In the genomic region with DNA sequence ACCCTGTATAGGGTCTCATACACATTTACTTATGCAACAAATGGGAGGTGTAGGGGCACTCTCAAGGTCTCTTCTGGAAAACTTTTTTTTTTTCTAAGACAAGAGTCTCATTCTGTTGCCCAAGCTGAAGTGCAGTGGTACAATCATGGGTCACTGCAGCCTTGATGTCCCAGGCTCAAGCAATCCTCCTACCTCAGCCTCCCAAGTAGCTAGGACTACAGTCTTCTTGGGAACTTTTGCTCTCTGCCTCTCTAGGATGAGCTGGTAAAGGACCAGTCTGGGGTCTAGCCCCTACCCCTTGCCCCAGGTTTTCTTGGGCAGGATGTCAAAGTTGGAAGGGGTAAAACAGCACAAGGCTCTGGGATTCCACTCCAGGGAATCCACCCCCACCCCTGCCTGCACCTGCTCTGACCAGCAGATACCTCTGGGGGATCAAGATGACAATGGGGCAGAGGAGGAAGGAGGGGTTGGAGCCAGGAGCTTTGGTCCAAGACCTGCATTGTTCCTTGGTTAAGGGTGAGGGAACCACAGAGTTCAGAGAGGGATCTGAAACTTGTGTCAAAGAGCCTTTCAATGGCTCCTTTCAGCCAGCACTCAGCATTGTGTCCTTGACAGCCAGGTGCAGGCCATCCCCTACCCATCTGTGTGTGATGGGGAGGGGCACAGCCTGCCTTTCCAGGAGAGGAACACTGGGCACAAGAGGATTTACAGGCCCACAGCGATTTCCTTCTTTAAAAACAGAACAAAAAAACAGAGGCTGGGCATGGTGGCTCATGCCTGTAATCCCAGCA, we compare ENCODE assay signal across 12 cellular contexts. TPM values are rescaled to one million over a fixed set of nuclear protein-coding genes. Genes with fewer than 3 reads are reported as not detected.
DNase-seq lines count a peak whose midpoint lies in the region; ATAC-seq and TF ChIP-seq lines count a peak whose summit lies in the region.
"Had no signal": no experiment of that assay in that cellular context is flagged by ENCODE, and none has a peak within 500 bp of the region (broad histone marks: within the 10 kb centered on the region; RNA-seq: fewer than 3 reads in every experiment).

No MANE protein-coding gene starts in this region.

- CTCF ChIA-PET in activated CD8-positive, alpha-beta memory T cell treated with anti-CD3 and anti-CD28 coated beads, Interleukin-2, amount 10 ng/mL, durations not matched to agents 7 days and 5 days (lab: Charles Lee): interaction anchor here (1.9 to 7.7 kb wide), 4 partner anchors 11 to 73 kb away, joined by 7 to 68 read pairs (median 50); a partner anchor contains a TSS

- no peaks in the 10 kb centered on the region for H3K27me3 Mint-ChIP-seq in activated CD8-positive, alpha-beta memory T cell treated with anti-CD3 and anti-CD28 coated beads, Interleukin-2, amount 10 ng/mL, durations not matched to agents 7 days and 5 days
- H3K27me3 Mint-ChIP-seq in endodermal cell (ENCODE audit: insufficient read depth): no peaks in the 10 kb centered on the region

- no peak overlapping the region for H3K4me3 ChIP-seq in endodermal cell (ENCODE audit: low read length)
- no peak overlapping the region for H3K4me3 ChIP-seq in subcutaneous abdominal adipose tissue (ENCODE audit: low read depth in 1 of 5, low read length in 5 of 5)
- no peak overlapping the region for H3K4me3 ChIP-seq in ovary

- H3K36me3 Mint-ChIP-seq in activated CD8-positive, alpha-beta memory T cell treated with anti-CD3 and anti-CD28 coated beads, Interleukin-2, amount 10 ng/mL, durations not matched to agents 7 days and 5 days: no peaks in the 10 kb centered on the region
- peaks cover 7% of the 10 kb centered on the region for H3K36me3 Mint-ChIP-seq in endodermal cell (ENCODE audit: low read depth)

- H3K4me1 Mint-ChIP-seq in activated CD8-positive, alpha-beta memory T cell treated with anti-CD3 and anti-CD28 coated beads, Interleukin-2, amount 10 ng/mL, durations not matched to agents 7 days and 5 days: peaks cover 76% of the 10 kb centered on the region
- H3K4me1 Mint-ChIP-seq in endodermal cell: peaks cover 54% of the 10 kb centered on the region

- WGBS in endodermal cell (ENCODE audit: insufficient coverage in 1 of 2, insufficient read length in 1 of 2), 2 experiments: 0% methylated on average over 1 of the region's 1 CpG; no CpG with 5 or more reads in 1 of the 2 experiments
- WGBS in ovary, 3 donors: 0% methylated on average over 1 of the region's 1 CpG

- no peak for ATAC-seq in activated CD8-positive, alpha-beta memory T cell treated with anti-CD3 and anti-CD28 coated beads, Interleukin-2, amount 10 ng/mL, durations not matched to agents 7 days and 5 days

- peak overlapping the region; percentile 44 for H3K27ac ChIP-seq in endodermal cell (ENCODE audit: low read depth, low read length)
- H3K27ac ChIP-seq in subcutaneous abdominal adipose tissue (ENCODE audit: low read depth, low read length): peak overlapping the region; percentile 74
- peak overlapping the region in 1 of 2 donors; percentile 23 for H3K27ac ChIP-seq in ovary
- H3K27ac ChIP-seq: brain microvascular endothelial cell had no signal

- TF ChIP-seq CTCF in endodermal cell (conservative IDR thresholded peaks at IDR 0.05): no peak
- no peak for TF ChIP-seq CTCF in ovary (IDR thresholded peaks at IDR 0.05)

- H3K36me3 ChIP-seq in endodermal cell (ENCODE audit: control insufficient read depth, insufficient read depth, low read length) (peaks cover 11% of the 10 kb centered on the region), subcutaneous abdominal adipose tissue (ENCODE audit: control insufficient read depth in 5 of 5, insufficient read depth in 5 of 5, low read length in 5 of 5) (peaks cover 0 to 7% (median 2%) of the 10 kb centered on the region in 5 donors), ovary (no peaks in the 10 kb centered on the region)
- H3K36me3 ChIP-seq: brain microvascular endothelial cell had no signal

- H3K9me3 ChIP-seq in endodermal cell (ENCODE audit: control insufficient read depth, low read length): no peaks in the 10 kb centered on the region
- H3K9me3 ChIP-seq in subcutaneous abdominal adipose tissue (ENCODE audit: control insufficient read depth in 5 of 5, low read length in 5 of 5): no peaks in the 10 kb centered on the region
- H3K9me3 ChIP-seq in ovary: no peaks in the 10 kb centered on the region
- H3K9me3 ChIP-seq: BE2C, neutrophil had no signal

- no peak overlapping the region for H3K9ac ChIP-seq in endodermal cell (ENCODE audit: extremely low read depth, low read length, poor library complexity, severe bottlenecking)
- H3K9ac ChIP-seq in subcutaneous abdominal adipose tissue (ENCODE audit: low read length in 5 of 5): peak overlapping the region in 1 of 5 donors; percentile 26

- no peak for TF ChIP-seq POLR2A in ovary (IDR thresholded peaks at IDR 0.05)

- DNase-seq in activated CD8-positive, alpha-beta memory T cell treated with anti-CD3 and anti-CD28 coated beads, Interleukin-2, amount 10 ng/mL, durations not matched to agents 7 days and 5 days: no peak
- DNase-seq in activated CD8-positive, alpha-beta memory T cell treated with anti-CD3 and anti-CD28 coated beads for 24 hours: no peak
- DNase-seq in NCI-H524 (lab: John Stamatoyannopoulos, UW) (peak; percentile 37 to 78), endodermal cell (no peak), A172 (ENCODE audit: low spot score) (no peak), ovary (no peak)
- no peak for DNase-seq in stimulated activated CD4-positive, alpha-beta T cell treated with anti-CD3 and anti-CD28 coated beads, Interleukin-2, amount 100 ng/mL, for 48 hours
- DNase-seq: BE2C, brain microvascular endothelial cell, head of caudate nucleus had no signal

- H3K9me3 Mint-ChIP-seq in activated CD8-positive, alpha-beta memory T cell treated with anti-CD3 and anti-CD28 coated beads, Interleukin-2, amount 10 ng/mL, durations not matched to agents 7 days and 5 days (ENCODE audit: low read depth): no peaks in the 10 kb centered on the region
- no peaks in the 10 kb centered on the region for H3K9me3 Mint-ChIP-seq in endodermal cell

- no peak overlapping the region for H3K4me3 Mint-ChIP-seq in activated CD8-positive, alpha-beta memory T cell treated with anti-CD3 and anti-CD28 coated beads, Interleukin-2, amount 10 ng/mL, durations not matched to agents 7 days and 5 days
- H3K4me3 Mint-ChIP-seq in endodermal cell: no peak overlapping the region

- TF ChIP-seq EP300 in ovary (IDR thresholded peaks at IDR 0.05): no peak

- peaks cover 34% of the 10 kb centered on the region for H3K4me1 ChIP-seq in endodermal cell (ENCODE audit: control insufficient read depth, insufficient read depth, low read length)
- peaks cover 53 to 99% (median 94%) of the 10 kb centered on the region in 5 donors for H3K4me1 ChIP-seq in subcutaneous abdominal adipose tissue (ENCODE audit: control insufficient read depth in 5 of 5, insufficient read depth in 5 of 5, low read length in 5 of 5)
- H3K4me1 ChIP-seq in ovary (ENCODE audit: insufficient read depth): peaks cover 66% of the 10 kb centered on the region

- no peaks in the 10 kb centered on the region for H3K27me3 ChIP-seq in endodermal cell (ENCODE audit: control insufficient read depth, insufficient read depth, low read length, poor library complexity, severe bottlenecking)
- H3K27me3 ChIP-seq in subcutaneous abdominal adipose tissue (ENCODE audit: control insufficient read depth in 5 of 5, insufficient read depth in 4 of 5, low read length in 5 of 5): no peaks in the 10 kb centered on the region
- H3K27me3 ChIP-seq in ovary: no peaks in the 10 kb centered on the region
- H3K27me3 ChIP-seq: BE2C, brain microvascular endothelial cell, neutrophil had no signal

- intact Hi-C loops in ovary (cut with DNase I): loop anchor here in 3 of 4 donors (5.0 to 10.0 kb wide), 3 partner anchors 37 to 63 kb away; a partner anchor contains a TSS

- H3K27ac Mint-ChIP-seq in activated CD8-positive, alpha-beta memory T cell treated with anti-CD3 and anti-CD28 coated beads, Interleukin-2, amount 10 ng/mL, durations not matched to agents 7 days and 5 days: peak overlapping the region; percentile 59
- H3K27ac Mint-ChIP-seq in endodermal cell: peak overlapping the region; percentile 83

RNA-seq across cellular contexts. Expression of a gene that starts 12.2 kb away (rescaled TPM):
- 100 to 1,000 TPM in 1 of 2 experiments, 10 to 100 TPM in 1; 76.2 to 103 TPM for total RNA-seq in activated CD8-positive, alpha-beta memory T cell treated with anti-CD3 and anti-CD28 coated beads, Interleukin-2, amount 10 ng/mL, durations not matched to agents 7 days and 5 days
- 100 to 1,000 TPM; 137 to 148 TPM for total RNA-seq in endodermal cell
- 100 TPM for polyA plus RNA-seq in endodermal cell (2013, experiment 1 of 2)
- polyA plus RNA-seq in endodermal cell (2013, experiment 2 of 2): 87.4 TPM
- total RNA-seq in A172 (2014; rRNA removed; shearing (Covaris generic)): 26.9 and 27.5 TPM in 2 replicates
- total RNA-seq in ovary: 100 to 1,000 TPM in 6 of 7 donors, 10 to 100 TPM in 1; 73.1 to 212 (median 189) TPM
- polyA plus RNA-seq in ovary: 100 to 1,000 TPM in 1 of 2 donors, 10 to 100 TPM in 1; 94.8 to 165 TPM

RNA-seq across cellular contexts. Expression of a gene that starts 15.7 kb away (rescaled TPM):
- total RNA-seq in activated CD8-positive, alpha-beta memory T cell treated with anti-CD3 and anti-CD28 coated beads, Interleukin-2, amount 10 ng/mL, durations not matched to agents 7 days and 5 days: 1 to 10 TPM in 1 of 2 experiments, under 1 TPM in 1; 0.79 to 2.0 TPM
- total RNA-seq in endodermal cell (1 to 10 TPM in 1 of 2 donors, under 1 TPM in 1; 0.22 to 1.7 TPM), ovary (1 to 10 TPM; 1.4 to 5.3 (median 4.7) TPM)
- 0.68 TPM for polyA plus RNA-seq in endodermal cell (2013, experiment 1 of 2)
- 0.50 TPM for polyA plus RNA-seq in endodermal cell (2013, experiment 2 of 2)
- 0.41 and 0.98 TPM in 2 replicates for total RNA-seq in A172 (2014; rRNA removed; shearing (Covaris generic))
- polyA plus RNA-seq in ovary: 1 to 10 TPM; 2.9 to 8.1 TPM

RNA-seq across cellular contexts. Expression of a gene that starts 51.7 kb away (rescaled TPM):
- 10 to 100 TPM; 32.2 to 45.8 TPM for total RNA-seq in activated CD8-positive, alpha-beta memory T cell treated with anti-CD3 and anti-CD28 coated beads, Interleukin-2, amount 10 ng/mL, durations not matched to agents 7 days and 5 days
- total RNA-seq in endodermal cell (10 to 100 TPM; 37.7 to 39.9 TPM), ovary (10 to 100 TPM; 13.2 to 23.0 (median 20.1) TPM)
- 23.3 TPM for polyA plus RNA-seq in endodermal cell (2013, experiment 1 of 2)
- polyA plus RNA-seq in endodermal cell (2013, experiment 2 of 2): 23.8 TPM
- total RNA-seq in A172 (2014; rRNA removed; shearing (Covaris generic)): 51.0 and 54.8 TPM in 2 replicates
- 10 to 100 TPM; 17.5 to 28.1 TPM for polyA plus RNA-seq in ovary

Comparison
In these comparisons a context has a peak if more than half of its experiments do, and no peak if none do; other contexts are left out.
1. DNase-seq: peak in NCI-H524 (2 of 2); none in activated CD8-positive, alpha-beta memory T cell treated with anti-CD3 and anti-CD28 coated beads, Interleukin-2, amount 10 ng/mL, durations not matched to agents 7 days and 5 days (single experiment), activated CD8-positive, alpha-beta memory T cell treated with anti-CD3 and anti-CD28 coated beads for 24 hours (single experiment), endodermal cell (single experiment), A172 (single experiment), ovary (0 of 5) and stimulated activated CD4-positive, alpha-beta T cell treated with anti-CD3 and anti-CD28 coated beads, Interleukin-2, amount 100 ng/mL, for 48 hours (0 of 2).